22 cellular contexts compared by ENCODE assay signal in the genomic region with DNA sequence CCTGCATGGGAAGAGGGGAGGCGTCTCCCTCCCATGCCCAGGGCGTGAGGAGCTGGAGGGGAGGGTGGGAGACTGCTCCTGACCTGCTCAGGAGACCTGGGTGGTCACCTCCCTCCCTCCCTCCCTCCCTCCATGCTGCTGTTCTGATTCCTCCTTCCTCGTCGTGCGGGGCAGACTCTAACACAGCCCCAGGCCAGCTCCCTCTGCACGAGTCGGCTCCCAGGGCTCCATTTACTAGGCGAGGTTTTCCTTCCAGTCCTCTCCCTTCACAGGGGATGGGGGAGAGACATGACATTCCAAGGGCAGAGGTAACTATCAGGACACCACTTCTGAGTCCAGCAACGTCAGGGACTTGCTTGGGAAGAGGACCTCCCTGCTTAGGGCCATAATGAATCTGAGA. TPM values are rescaled to one million over a fixed set of nuclear protein-coding genes. Genes with fewer than 3 reads are reported as not detected.
DNase-seq lines count a peak whose midpoint lies in the region; ATAC-seq and TF ChIP-seq lines count a peak whose summit lies in the region.
"Had no signal": no experiment of that assay in that cellular context is flagged by ENCODE, and none has a peak within 500 bp of the region (broad histone marks: within the 10 kb centered on the region; RNA-seq: fewer than 3 reads in every experiment).

No MANE protein-coding gene starts in this region.

- peaks cover 3% of the 10 kb centered on the region for H3K27me3 Mint-ChIP-seq in activated naive CD8-positive, alpha-beta T cell treated with anti-CD3 and anti-CD28 coated beads, Interleukin-2, amount 10 ng/mL, durations not matched to agents 7 days and 5 days
- peaks cover 1% of the 10 kb centered on the region for H3K27me3 Mint-ChIP-seq in activated naive CD8-positive, alpha-beta T cell treated with anti-CD3 and anti-CD28 coated beads, Interleukin-2, amount 50 U/mL, for 24 hours
- peaks cover 4% of the 10 kb centered on the region for H3K27me3 Mint-ChIP-seq in H9 (ENCODE audit: low read depth)

- no peak overlapping the region for H4K91ac ChIP-seq in H9 (ENCODE audit: insufficient read length, low read depth, low read length)
- no peak overlapping the region for H4K91ac ChIP-seq in trophoblast cell (ENCODE audit: low read depth, low read length)

- H3K9me3 ChIP-seq in H9 (ENCODE audit: control insufficient read depth, low read depth, low read length) (no peaks in the 10 kb centered on the region), trophoblast cell (ENCODE audit: insufficient read depth, low read depth, low read length) (no peaks in the 10 kb centered on the region)
- H3K9me3 ChIP-seq: BE2C had no signal

- H3K36me3 ChIP-seq in H7 (replicated peaks; ENCODE audit: control insufficient read depth, insufficient read depth, low read length) (no peaks in the 10 kb centered on the region), trophoblast cell (ENCODE audit: control insufficient read depth in 1 of 2, insufficient read depth in 2 of 2, low read length in 2 of 2) (no peaks in the 10 kb centered on the region)
- H3K36me3 ChIP-seq: BE2C had no signal

- no peak overlapping the region for H2AK5ac ChIP-seq in H9 (ENCODE audit: insufficient read length, low read length)
- H2AK5ac ChIP-seq in trophoblast cell (ENCODE audit: low read length) = no peak overlapping the region

- H2BK12ac ChIP-seq in H9 (ENCODE audit: insufficient read length, low read depth, low read length) = no peak overlapping the region
- no peak overlapping the region for H2BK12ac ChIP-seq in trophoblast cell (ENCODE audit: low read length)

- H3K27ac ChIP-seq in H9 (ENCODE audit: insufficient read length, low read depth, low read length) (no peak overlapping the region), trophoblast cell (ENCODE audit: low read depth, low read length) (no peak overlapping the region)
- H3K27ac ChIP-seq: HL-60 had no signal

- no CpG with 5 or more reads among the region's 9 CpGs for WGBS in H9 (ENCODE audit: extremely low coverage, insufficient read length, low lambda C conversion rate)
- WGBS in trophoblast cell (ENCODE audit: extremely low coverage, insufficient coverage, insufficient read length) = no CpG with 5 or more reads among the region's 9 CpGs

- H2BK20ac ChIP-seq in H9 (ENCODE audit: low read depth, low read length, poor library complexity, severe bottlenecking) = no peak overlapping the region

- POLR2A ChIA-PET in activated naive CD8-positive, alpha-beta T cell treated with anti-CD3 and anti-CD28 coated beads, Interleukin-2, amount 10 ng/mL, durations not matched to agents 7 days and 5 days (lab: Charles Lee) = no interaction called here

- no peak overlapping the region for H3K56ac ChIP-seq in H9 (ENCODE audit: insufficient read length, low read depth, low read length)

- H4K8ac ChIP-seq in H9 (replicated peaks; ENCODE audit: insufficient read length, low read depth, low read length) (no peak overlapping the region), trophoblast cell (ENCODE audit: low read depth, low read length) (no peak overlapping the region)

- H3K27me3 ChIP-seq in H7 (ENCODE audit: control insufficient read depth, insufficient read depth, low read length) (no peaks in the 10 kb centered on the region), H9 (ENCODE audit: insufficient read depth, low read length) (no peaks in the 10 kb centered on the region), trophoblast cell (ENCODE audit: insufficient read depth, low read length) (no peaks in the 10 kb centered on the region)
- H3K27me3 ChIP-seq: BE2C had no signal

- no peak overlapping the region for H3K4me2 ChIP-seq in H9 (ENCODE audit: insufficient read depth, insufficient read length, low read length)
- H3K4me2 ChIP-seq in trophoblast cell (ENCODE audit: low read length) = no peak overlapping the region

- H3K4me1 Mint-ChIP-seq in activated naive CD8-positive, alpha-beta T cell treated with anti-CD3 and anti-CD28 coated beads, Interleukin-2, amount 10 ng/mL, durations not matched to agents 7 days and 5 days = no peaks in the 10 kb centered on the region
- H3K4me1 Mint-ChIP-seq in activated naive CD8-positive, alpha-beta T cell treated with anti-CD3 and anti-CD28 coated beads, Interleukin-2, amount 50 U/mL, for 24 hours = no peaks in the 10 kb centered on the region
- H3K4me1 Mint-ChIP-seq in H9 = peaks cover 6 to 11% of the 10 kb centered on the region in 2 experiments
- H3K4me1 Mint-ChIP-seq: CD4-positive, CD25-positive, alpha-beta regulatory T cell; CD8-positive, alpha-beta memory T cell had no signal

- H3K4me1 ChIP-seq in H9 (ENCODE audit: insufficient read depth, low read length) (no peaks in the 10 kb centered on the region), trophoblast cell (ENCODE audit: control insufficient read depth in 1 of 2, insufficient read depth in 2 of 2, low read length in 2 of 2) (peaks cover 16 to 17% of the 10 kb centered on the region in 2 experiments)
- H3K4me1 ChIP-seq: BE2C had no signal

- H3K14ac ChIP-seq in H9 (ENCODE audit: insufficient read depth, low read length) = no peak overlapping the region
- H3K14ac ChIP-seq in trophoblast cell (ENCODE audit: low read length) = no peak overlapping the region

- H4K5ac ChIP-seq in H9 (ENCODE audit: insufficient read length, low read depth, low read length) = no peak overlapping the region

- no peak overlapping the region for H4K12ac ChIP-seq in trophoblast cell (ENCODE audit: low read depth, low read length)

- H3K23ac ChIP-seq in H9 (ENCODE audit: insufficient read length, low read depth, low read length) = no peak overlapping the region
- H3K23ac ChIP-seq in trophoblast cell (ENCODE audit: low read length) = no peak overlapping the region

- TF ChIP-seq CTCF in H9 (conservative IDR thresholded peaks at IDR 0.05) = no peak

- H2AFZ ChIP-seq in H9 (ENCODE audit: low read length) = no peak overlapping the region
- no peak overlapping the region for H2AFZ ChIP-seq in trophoblast cell (ENCODE audit: insufficient read depth, low read length, poor library complexity)

- H2BK120ac ChIP-seq in H9 (ENCODE audit: low read depth, low read length, poor library complexity, severe bottlenecking) (no peak overlapping the region), trophoblast cell (ENCODE audit: insufficient read depth, low read length, poor library complexity) (no peak overlapping the region)

- H3K79me2 ChIP-seq in H9 (ENCODE audit: insufficient read depth, low read length) (no peaks in the 10 kb centered on the region), trophoblast cell (ENCODE audit: control insufficient read depth, insufficient read depth, low read length, poor library complexity) (no peaks in the 10 kb centered on the region)

- H3K9ac ChIP-seq in H9 (ENCODE audit: extremely low read depth, insufficient read length, low read length) (no peak overlapping the region), trophoblast cell (ENCODE audit: low read length) (no peak overlapping the region)

- H3K79me1 ChIP-seq in H9 (ENCODE audit: insufficient read depth, low read depth, low read length, poor library complexity, severe bottlenecking) (no peaks in the 10 kb centered on the region), trophoblast cell (ENCODE audit: low read length) (peaks cover 2% of the 10 kb centered on the region)

- H4K20me1 ChIP-seq in H9 (ENCODE audit: control insufficient read depth, insufficient read depth, insufficient read length) = no peaks in the 10 kb centered on the region

- no peaks in the 10 kb centered on the region for H3K36me3 Mint-ChIP-seq in activated naive CD8-positive, alpha-beta T cell treated with anti-CD3 and anti-CD28 coated beads, Interleukin-2, amount 10 ng/mL, durations not matched to agents 7 days and 5 days
- no peaks in the 10 kb centered on the region for H3K36me3 Mint-ChIP-seq in activated naive CD8-positive, alpha-beta T cell treated with anti-CD3 and anti-CD28 coated beads, Interleukin-2, amount 50 U/mL, for 24 hours (ENCODE audit: low read depth)
- no peaks in the 10 kb centered on the region for H3K36me3 Mint-ChIP-seq in H9 (ENCODE audit: insufficient read depth in 1 of 3, low read depth in 3 of 3)
- H3K36me3 Mint-ChIP-seq: CD4-positive, CD25-positive, alpha-beta regulatory T cell; CD8-positive, alpha-beta memory T cell had no signal

- no peak overlapping the region for H2BK15ac ChIP-seq in H9 (ENCODE audit: low read depth, low read length)

- peak; percentile 6 for DNase-seq in activated naive CD8-positive, alpha-beta T cell treated with anti-CD3 and anti-CD28 coated beads, Interleukin-2, amount 10 ng/mL, durations not matched to agents 7 days and 5 days
- no peak for DNase-seq in activated naive CD8-positive, alpha-beta T cell treated with anti-CD3 and anti-CD28 coated beads, Interleukin-2, amount 50 U/mL, for 24 hours
- DNase-seq in H7 = peak; percentile 47
- DNase-seq in H9 = peak; percentile 17
- peak; percentile 37 for DNase-seq in mesenteric fat pad (ENCODE audit: low spot score)
- no peak for DNase-seq in NCI-H1092 (lab: John Stamatoyannopoulos, UW)
- DNase-seq in trophoblast cell = no peak
- DNase-seq: ACHN; BE2C; C1 segment of cervical spinal cord; CD4-positive, CD25-positive, alpha-beta regulatory T cell; CD8-positive, alpha-beta memory T cell; COR-L47; DMS 273 treated with DMSO at 0.1 percent for 48 hours; DMS53; DND-41; EL; HFFc6 had no signal

- H3K4me3 Mint-ChIP-seq in activated naive CD8-positive, alpha-beta T cell treated with anti-CD3 and anti-CD28 coated beads, Interleukin-2, amount 10 ng/mL, durations not matched to agents 7 days and 5 days = no peak overlapping the region
- no peak overlapping the region for H3K4me3 Mint-ChIP-seq in activated naive CD8-positive, alpha-beta T cell treated with anti-CD3 and anti-CD28 coated beads, Interleukin-2, amount 50 U/mL, for 24 hours
- no peak overlapping the region for H3K4me3 Mint-ChIP-seq in H9
- H3K4me3 Mint-ChIP-seq: CD4-positive, CD25-positive, alpha-beta regulatory T cell; CD8-positive, alpha-beta memory T cell; HFFc6 had no signal

- no peak overlapping the region for H3K4me3 ChIP-seq in H7 (ENCODE audit: insufficient read depth, low read depth, low read length)
- no peak overlapping the region for H3K4me3 ChIP-seq in trophoblast cell (ENCODE audit: low read depth, low read length)

- no peak overlapping the region for H3T11ph ChIP-seq in H9 (ENCODE audit: low read length)

- no peak overlapping the region for H3K27ac Mint-ChIP-seq in activated naive CD8-positive, alpha-beta T cell treated with anti-CD3 and anti-CD28 coated beads, Interleukin-2, amount 10 ng/mL, durations not matched to agents 7 days and 5 days
- H3K27ac Mint-ChIP-seq in activated naive CD8-positive, alpha-beta T cell treated with anti-CD3 and anti-CD28 coated beads, Interleukin-2, amount 50 U/mL, for 24 hours = no peak overlapping the region
- no peak overlapping the region; a peak in 1 of 7 replicates for H3K27ac Mint-ChIP-seq in H9
- H3K27ac Mint-ChIP-seq: CD8-positive, alpha-beta memory T cell; HFFc6 had no signal

- H3K18ac ChIP-seq in H9 (ENCODE audit: insufficient read length, low read depth, low read length) (no peak overlapping the region), trophoblast cell (ENCODE audit: low read length) (no peak overlapping the region)

- H3K4ac ChIP-seq in H9 (ENCODE audit: low read depth, low read length) = no peak overlapping the region
- no peak overlapping the region for H3K4ac ChIP-seq in trophoblast cell (ENCODE audit: low read depth, low read length)

- no peak for ATAC-seq in activated naive CD8-positive, alpha-beta T cell treated with anti-CD3 and anti-CD28 coated beads, Interleukin-2, amount 10 ng/mL, durations not matched to agents 7 days and 5 days (ENCODE audit: low read depth)
- ATAC-seq in activated naive CD8-positive, alpha-beta T cell treated with anti-CD3 and anti-CD28 coated beads, Interleukin-2, amount 50 U/mL, for 24 hours = no peak
- ATAC-seq: HCT116 had no signal

- H2BK5ac ChIP-seq in H9 (ENCODE audit: insufficient read length, low read length) = no peak overlapping the region
- H2BK5ac ChIP-seq in trophoblast cell (ENCODE audit: low read depth, low read length, poor library complexity) = no peak overlapping the region

- no peaks in the 10 kb centered on the region for H3K23me2 ChIP-seq in H9 (ENCODE audit: insufficient read length, low read depth, low read length, poor library complexity, severe bottlenecking)

- no peaks in the 10 kb centered on the region for H3K9me3 Mint-ChIP-seq in activated naive CD8-positive, alpha-beta T cell treated with anti-CD3 and anti-CD28 coated beads, Interleukin-2, amount 10 ng/mL, durations not matched to agents 7 days and 5 days
- no peaks in the 10 kb centered on the region for H3K9me3 Mint-ChIP-seq in activated naive CD8-positive, alpha-beta T cell treated with anti-CD3 and anti-CD28 coated beads, Interleukin-2, amount 50 U/mL, for 24 hours
- peaks cover 0 to 7% of the 10 kb centered on the region in 2 experiments; a peak in 2 of 5 replicates for H3K9me3 Mint-ChIP-seq in H9
- H3K9me3 Mint-ChIP-seq: CD4-positive, CD25-positive, alpha-beta regulatory T cell had no signal

RNA-seq across cellular contexts. Expression of gene VIPR2, which starts 23.6 kb away (rescaled TPM):
- total RNA-seq in activated naive CD8-positive, alpha-beta T cell treated with anti-CD3 and anti-CD28 coated beads, Interleukin-2, amount 10 ng/mL, durations not matched to agents 7 days and 5 days = under 1 TPM; 0.80 to 0.99 TPM
- total RNA-seq in H7 (2014; rRNA removed; shearing (Covaris generic)) = 2.5 and 3.5 TPM in 2 replicates
- total RNA-seq in H9 (2021) (1.5 and 1.6 TPM in 2 replicates), mesenteric fat pad (4.6 TPM)
- polyA plus RNA-seq in trophoblast cell (2013) = 1.1 TPM in 2 replicates
- total RNA-seq: CD4-positive, CD25-positive, alpha-beta regulatory T cell; G401; HFFc6; HT1080 had no signal
- polyA plus RNA-seq: CD4-positive, CD25-positive, alpha-beta regulatory T cell had no signal

Comparison
In these comparisons a context has a peak if more than half of its experiments do, and no peak if none do; other contexts are left out.
1. DNase-seq: peak in activated naive CD8-positive, alpha-beta T cell treated with anti-CD3 and anti-CD28 coated beads, Interleukin-2, amount 10 ng/mL, durations not matched to agents 7 days and 5 days (single experiment), H7 (single experiment), H9 (single experiment) and mesenteric fat pad (single experiment); none in activated naive CD8-positive, alpha-beta T cell treated with anti-CD3 and anti-CD28 coated beads, Interleukin-2, amount 50 U/mL, for 24 hours (single experiment), NCI-H1092 (single experiment) and trophoblast cell (0 of 2).